2 cellular contexts compared by ENCODE assay signal in the genomic region with DNA sequence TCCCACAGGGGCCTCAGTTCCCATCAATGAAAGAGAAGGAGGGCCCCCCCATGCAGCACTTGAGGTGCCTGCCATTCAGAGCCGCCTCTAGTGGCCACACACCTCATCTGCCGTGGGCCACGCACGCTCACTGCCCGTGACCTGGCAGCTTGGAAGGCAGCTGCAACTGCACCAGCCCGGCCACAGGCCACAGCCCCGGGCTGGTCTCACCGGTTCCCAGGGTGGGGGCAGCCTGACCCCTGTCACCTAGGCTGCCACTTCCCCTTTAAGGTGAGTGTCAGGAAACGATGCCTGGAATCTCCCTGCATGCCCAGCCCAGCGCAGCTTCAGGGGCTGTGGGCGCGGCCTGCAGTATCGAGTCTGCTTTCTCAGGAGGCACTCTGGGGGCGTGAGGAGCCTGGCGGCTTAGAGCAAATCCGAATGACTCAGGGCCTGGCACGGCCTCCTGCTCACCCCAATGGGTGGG.
TF ChIP-seq lines count a peak whose summit lies in the region.

No MANE protein-coding gene starts in this region.

TF ChIP-seq in IMR-90, 13 proteins besides CTCF, POLR2A, EP300 and RAD21:
- no peak for TF ChIP-seq NFE2L2 (IDR thresholded peaks at IDR 0.05; ENCODE audit: low read depth, low read length)
- no peak for TF ChIP-seq RFX5 (IDR thresholded peaks at IDR 0.05; ENCODE audit: low read depth, low read length)
- TF ChIP-seq MAFK (IDR thresholded peaks at IDR 0.05; ENCODE audit: low read depth, low read length): no peak
- TF ChIP-seq RCOR1 (IDR thresholded peaks at IDR 0.05; ENCODE audit: insufficient replicate concordance, low read length): no peak
- TF ChIP-seq BHLHE40 (IDR thresholded peaks at IDR 0.05; ENCODE audit: low read depth, low read length): no peak
- no peak for TF ChIP-seq CHD1 (IDR thresholded peaks at IDR 0.05; ENCODE audit: low read depth, low read length)
- no peak for TF ChIP-seq FOS (IDR thresholded peaks at IDR 0.05; ENCODE audit: low read depth, low read length)
- TF ChIP-seq, protein P1, sequence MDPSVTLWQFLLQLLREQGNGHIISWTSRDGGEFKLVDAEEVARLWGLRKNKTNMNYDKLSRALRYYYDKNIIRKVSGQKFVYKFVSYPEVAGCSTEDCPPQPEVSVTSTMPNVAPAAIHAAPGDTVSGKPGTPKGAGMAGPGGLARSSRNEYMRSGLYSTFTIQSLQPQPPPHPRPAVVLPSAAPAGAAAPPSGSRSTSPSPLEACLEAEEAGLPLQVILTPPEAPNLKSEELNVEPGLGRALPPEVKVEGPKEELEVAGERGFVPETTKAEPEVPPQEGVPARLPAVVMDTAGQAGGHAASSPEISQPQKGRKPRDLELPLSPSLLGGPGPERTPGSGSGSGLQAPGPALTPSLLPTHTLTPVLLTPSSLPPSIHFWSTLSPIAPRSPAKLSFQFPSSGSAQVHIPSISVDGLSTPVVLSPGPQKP (IDR thresholded peaks at IDR 0.05; ENCODE audit: borderline replicate concordance, low read depth, low read length): no peak
- no peak for TF ChIP-seq USF2 (IDR thresholded peaks at IDR 0.05; ENCODE audit: low read depth, low read length)
- no peak for TF ChIP-seq CEBPB (IDR thresholded peaks at IDR 0.05; ENCODE audit: low read depth, low read length)
- TF ChIP-seq SMC3 (IDR thresholded peaks at IDR 0.05; ENCODE audit: low read depth, low read length): no peak
- TF ChIP-seq MAZ (IDR thresholded peaks at IDR 0.05; ENCODE audit: borderline replicate concordance, low read depth, low read length): no peak
- TF ChIP-seq MXI1 (IDR thresholded peaks at IDR 0.05; ENCODE audit: borderline replicate concordance, low read depth, low read length): no peak

TF ChIP-seq in H1, 55 proteins besides CTCF, POLR2A, EP300 and RAD21:
- TF ChIP-seq CHD7 (IDR thresholded peaks at IDR 0.05; ENCODE audit: insufficient replicate concordance, low read length) (no peak), POLR2AphosphoS5 (IDR thresholded peaks at IDR 0.05; ENCODE audit: low read depth, low read length) (no peak), KDM5A (IDR thresholded peaks at IDR 0.05; ENCODE audit: low read length) (no peak), TEAD4 (IDR thresholded peaks at IDR 0.05; ENCODE audit: low read depth, low read length) (no peak), NRF1 (IDR thresholded peaks at IDR 0.05; ENCODE audit: low read depth, low read length) (no peak), CBX8 (IDR thresholded peaks at IDR 0.05; ENCODE audit: borderline replicate concordance, low read depth, low read length) (no peak), HDAC2 (IDR thresholded peaks at IDR 0.05; ENCODE audit: borderline replicate concordance in 1 of 2, low read depth in 2 of 2, low read length in 2 of 2) (no peak), SRF (IDR thresholded peaks at IDR 0.05; ENCODE audit: low read depth, low read length) (no peak), GABPA (IDR thresholded peaks at IDR 0.05; ENCODE audit: borderline replicate concordance, insufficient read depth, low read length) (no peak), ASH2L (IDR thresholded peaks at IDR 0.05; ENCODE audit: low read length) (no peak), CTBP2 (IDR thresholded peaks at IDR 0.05; ENCODE audit: borderline replicate concordance, insufficient read depth, insufficient read length, low read length) (no peak), SP4 (IDR thresholded peaks at IDR 0.05; ENCODE audit: low read length) (no peak)
- TF ChIP-seq, protein P2, sequence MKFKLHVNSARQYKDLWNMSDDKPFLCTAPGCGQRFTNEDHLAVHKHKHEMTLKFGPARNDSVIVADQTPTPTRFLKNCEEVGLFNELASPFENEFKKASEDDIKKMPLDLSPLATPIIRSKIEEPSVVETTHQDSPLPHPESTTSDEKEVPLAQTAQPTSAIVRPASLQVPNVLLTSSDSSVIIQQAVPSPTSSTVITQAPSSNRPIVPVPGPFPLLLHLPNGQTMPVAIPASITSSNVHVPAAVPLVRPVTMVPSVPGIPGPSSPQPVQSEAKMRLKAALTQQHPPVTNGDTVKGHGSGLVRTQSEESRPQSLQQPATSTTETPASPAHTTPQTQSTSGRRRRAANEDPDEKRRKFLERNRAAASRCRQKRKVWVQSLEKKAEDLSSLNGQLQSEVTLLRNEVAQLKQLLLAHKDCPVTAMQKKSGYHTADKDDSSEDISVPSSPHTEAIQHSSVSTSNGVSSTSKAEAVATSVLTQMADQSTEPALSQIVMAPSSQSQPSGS (IDR thresholded peaks at IDR 0.05; ENCODE audit: low read length): no peak
